Comparison of ENCODE assay signal across 1 cellular context in the genomic region with DNA sequence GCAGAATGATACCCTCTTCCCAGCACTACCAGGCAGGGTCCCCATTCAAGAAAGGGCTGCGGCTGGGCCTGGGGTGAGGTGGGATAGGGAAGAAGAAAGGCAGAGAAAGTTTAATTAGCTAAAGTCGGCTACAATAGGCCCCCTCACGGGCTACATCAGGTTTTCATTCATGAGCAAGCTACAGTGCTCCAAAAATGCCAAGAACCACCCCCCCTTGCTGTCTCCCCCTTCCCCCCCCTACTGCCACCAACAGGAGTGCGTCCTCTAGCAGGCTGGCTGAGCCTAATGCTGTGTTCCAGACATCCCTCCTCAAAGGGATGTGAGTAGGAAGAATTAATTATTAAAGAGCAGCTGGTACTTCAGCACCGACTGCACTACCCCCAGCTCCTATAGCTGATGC.
TF ChIP-seq lines count a peak whose summit lies in the region.

No MANE protein-coding gene starts in this region.

TF ChIP-seq in HepG2, 621 proteins besides CTCF, POLR2A, EP300 and RAD21:
- no peak for TF ChIP-seq ZKSCAN8 (CRISPR knock-in tag; IDR thresholded peaks at IDR 0.05; ENCODE audit: borderline replicate concordance)
- no peak for TF ChIP-seq PHF20 (CRISPR knock-in tag; IDR thresholded peaks at IDR 0.05)
- TF ChIP-seq YY1 (IDR thresholded peaks at IDR 0.05; ENCODE audit: insufficient read depth, insufficient replicate concordance, low read depth, low read length): no peak
- no peak for TF ChIP-seq ZNF343 (CRISPR knock-in tag; IDR thresholded peaks at IDR 0.05)
- TF ChIP-seq RBM22 (optimal IDR thresholded peaks at IDR 0.05; ENCODE audit: low read length): no peak
